Comparison of ENCODE assay signal across 17 cellular contexts in the genomic region with DNA sequence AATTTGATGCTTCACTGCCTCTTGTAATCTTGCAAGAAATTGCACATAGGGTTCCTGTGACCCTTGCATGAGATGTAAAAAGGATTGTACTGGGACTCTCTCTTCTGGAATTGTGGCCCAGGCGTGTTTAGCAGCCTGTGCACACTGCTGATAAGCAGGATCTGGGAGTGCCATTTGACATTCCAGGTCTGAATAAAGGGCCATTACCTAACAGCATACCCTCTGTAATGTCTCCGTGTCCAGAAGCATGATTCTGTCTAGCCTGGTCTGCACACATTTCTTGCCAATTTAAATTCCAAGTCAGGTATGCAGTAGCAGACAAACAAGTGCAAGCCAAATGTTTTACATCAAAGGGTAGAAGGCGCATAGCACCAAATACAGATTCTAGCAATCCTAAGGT.
"Had no signal": no experiment of that assay in that cellular context is flagged by ENCODE, and none has a peak within 500 bp of the region (broad histone marks: within the 10 kb centered on the region; RNA-seq: fewer than 3 reads in every experiment).

No MANE protein-coding gene starts in this region.

- H3K36me3 ChIP-seq: thyroid gland, uterus had no signal

- H3K4me3 ChIP-seq: body of pancreas, dorsolateral prefrontal cortex, lung, thyroid gland, uterus had no signal

- H3K9me3 Mint-ChIP-seq: activated naive CD8-positive, alpha-beta T cell treated with anti-CD3 and anti-CD28 coated beads, Interleukin-2, amount 10 ng/mL, durations not matched to agents 7 days and 5 days; T-cell had no signal

- H3K4me1 ChIP-seq: body of pancreas, thyroid gland, uterus had no signal

- H3K4me3 Mint-ChIP-seq: activated B cell treated with CpG ODN at 0.5 μM for 24 hours; activated CD4-positive, alpha-beta memory T cell treated with anti-CD3 and anti-CD28 coated beads for 36 hours; activated naive CD8-positive, alpha-beta T cell treated with anti-CD3 and anti-CD28 coated beads, Interleukin-2, amount 10 ng/mL, durations not matched to agents 7 days and 5 days; T-cell had no signal

- H3K27me3 ChIP-seq: body of pancreas, dorsolateral prefrontal cortex, thyroid gland, uterus had no signal

- ATAC-seq: body of pancreas, T-cell had no signal

- DNase-seq: activated B cell treated with CpG ODN at 0.5 μM for 24 hours; activated CD4-positive, alpha-beta memory T cell treated with anti-CD3 and anti-CD28 coated beads for 36 hours; activated CD4-positive, alpha-beta T cell treated with anti-CD3 and anti-CD28 coated beads for 4 hours; activated naive CD4-positive, alpha-beta T cell; activated naive CD8-positive, alpha-beta T cell treated with anti-CD3 and anti-CD28 coated beads, Interleukin-2, amount 10 ng/mL, durations not matched to agents 7 days and 5 days; body of pancreas; dorsolateral prefrontal cortex; foreskin melanocyte; stimulated activated CD4-positive, alpha-beta T cell treated with anti-CD3 and anti-CD28 coated beads, Interleukin-12 subunit alpha, Interleukin-12 subunit beta, amount 100 ng/mL, for 4 hours; stimulated activated CD4-positive, alpha-beta T cell treated with anti-CD3 and anti-CD28 coated beads, Interleukin-1b, Interleukin-23, amount 100 ng/mL, for 48 hours; stimulated activated CD8-positive, alpha-beta memory T cell treated with anti-CD3 and anti-CD28 coated beads, Interleukin-4, amount 100 ng/mL, for 48 hours; stimulated activated naive CD4-positive, alpha-beta T cell treated with Interleukin-2 at 50 U/mL for 16 hours; T-cell; thyroid gland; uterus had no signal

- H3K27ac Mint-ChIP-seq: activated B cell treated with CpG ODN at 0.5 μM for 24 hours; activated CD4-positive, alpha-beta memory T cell treated with anti-CD3 and anti-CD28 coated beads for 36 hours; activated naive CD8-positive, alpha-beta T cell treated with anti-CD3 and anti-CD28 coated beads, Interleukin-2, amount 10 ng/mL, durations not matched to agents 7 days and 5 days; T-cell had no signal

- H3K36me3 Mint-ChIP-seq: activated CD4-positive, alpha-beta memory T cell treated with anti-CD3 and anti-CD28 coated beads for 36 hours; activated naive CD8-positive, alpha-beta T cell treated with anti-CD3 and anti-CD28 coated beads, Interleukin-2, amount 10 ng/mL, durations not matched to agents 7 days and 5 days; T-cell had no signal

- H3K9me3 ChIP-seq: body of pancreas, thyroid gland, uterus had no signal

- H3K27ac ChIP-seq: dorsolateral prefrontal cortex, thyroid gland, uterus had no signal

- FAIRE-seq: colon had no signal

- H3K4me1 Mint-ChIP-seq: activated B cell treated with CpG ODN at 0.5 μM for 24 hours; activated naive CD8-positive, alpha-beta T cell treated with anti-CD3 and anti-CD28 coated beads, Interleukin-2, amount 10 ng/mL, durations not matched to agents 7 days and 5 days had no signal
